ENCODE assay signal across 21 cellular contexts in the genomic region with DNA sequence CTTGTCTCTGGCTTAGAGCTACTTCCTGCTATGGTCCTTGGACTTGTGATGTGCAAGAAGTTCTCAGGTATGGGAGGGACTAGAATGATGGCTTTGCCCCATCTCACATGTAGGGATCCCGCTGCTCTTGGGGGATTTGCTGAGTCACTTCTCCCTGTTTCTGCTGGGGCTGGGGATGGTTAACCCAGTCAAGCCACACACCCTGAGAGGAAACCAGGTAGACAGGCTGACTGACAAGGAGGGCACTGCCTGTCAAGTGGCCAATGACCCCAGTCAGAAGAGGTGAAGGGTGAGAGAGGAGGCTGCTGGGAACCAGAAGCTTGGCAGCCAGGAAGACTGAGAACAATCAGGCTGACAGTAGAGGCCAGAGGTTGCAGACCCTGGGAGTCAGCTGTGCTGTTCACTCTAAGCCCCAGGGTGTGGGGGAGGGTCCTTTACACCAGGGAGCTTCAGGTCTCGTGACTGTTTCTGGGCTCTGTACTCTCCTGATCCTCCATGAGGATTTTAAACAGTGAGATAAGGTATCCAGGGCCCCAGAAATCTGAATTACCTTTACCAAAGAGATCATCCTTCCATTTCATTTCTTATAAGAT. TPM values are rescaled to one million over a fixed set of nuclear protein-coding genes. Genes with fewer than 3 reads are reported as not detected.
A peak's percentile ranks its signal among the peaks of the same experiment; 100 is the strongest.
DNase-seq lines count a peak whose midpoint lies in the region; ATAC-seq, FAIRE-seq and TF ChIP-seq lines count a peak whose summit lies in the region.
"Had no signal": no experiment of that assay in that cellular context is flagged by ENCODE, and none has a peak within 500 bp of the region (broad histone marks: within the 10 kb centered on the region; RNA-seq: fewer than 3 reads in every experiment).

No MANE protein-coding gene starts in this region.

- no peaks in the 10 kb centered on the region for H3K27me3 ChIP-seq in H9 (ENCODE audit: insufficient read depth, low read length)
- peaks cover 0 to under 1% (median under 1%) of the 10 kb centered on the region in 4 experiments; a peak in 3 of 7 replicates for H3K27me3 ChIP-seq in H1 (replicated peaks in 1 of 4; ENCODE audit: control insufficient read depth in 3 of 4, extremely low read depth in 1 of 4, insufficient read depth in 3 of 4, low read length in 3 of 4)

- H4K5ac ChIP-seq in H9 (ENCODE audit: insufficient read length, low read depth, low read length): no peak overlapping the region
- no peak overlapping the region for H4K5ac ChIP-seq in H1 (ENCODE audit: insufficient read length, low read depth, low read length)

- H2BK12ac ChIP-seq in H9 (ENCODE audit: insufficient read length, low read depth, low read length): no peak overlapping the region
- H2BK12ac ChIP-seq in H1 (ENCODE audit: low read depth, low read length): peak overlapping the region; percentile 40

- no peak overlapping the region for H2AFZ ChIP-seq in H9 (ENCODE audit: low read length)
- H2AFZ ChIP-seq in H1 (ENCODE audit: low read length): no peak overlapping the region
- H2AFZ ChIP-seq: PC-9 had no signal

- H3K4me1 Mint-ChIP-seq in H9: peaks cover 54 to 60% of the 10 kb centered on the region in 2 experiments
- peaks cover 6% of the 10 kb centered on the region for H3K4me1 Mint-ChIP-seq in nephron

- H3K36me3 ChIP-seq in H1 (ENCODE audit: control insufficient read depth in 2 of 4, insufficient read depth in 4 of 4, low read length in 3 of 4): no peaks in the 10 kb centered on the region
- H3K36me3 ChIP-seq: BE2C had no signal

- H3K14ac ChIP-seq in H9 (ENCODE audit: insufficient read depth, low read length) (peak overlapping the region; percentile 42; the same call in 1 of the 2 replicates), H1 (ENCODE audit: insufficient read length) (no peak overlapping the region)

- H2BK120ac ChIP-seq in H9 (ENCODE audit: low read depth, low read length, poor library complexity, severe bottlenecking) (no peak overlapping the region), H1 (replicated peaks; ENCODE audit: low read depth, low read length) (peak overlapping the region; percentile 80)

- H3K27ac Mint-ChIP-seq in H9: peak overlapping the region in 2 of 3 experiments; percentile 41 to 70; a peak in 4 of 7 replicates
- H3K27ac Mint-ChIP-seq in nephron: peak overlapping the region in 1 of 3 experiments; percentile 1
- H3K27ac Mint-ChIP-seq: CD8-positive, alpha-beta T cell; T-cell had no signal

- TF ChIP-seq CTCF in H9 (conservative IDR thresholded peaks at IDR 0.05) (no peak), H1 (IDR thresholded peaks at IDR 0.05; ENCODE audit: control extremely low read depth in 1 of 3, insufficient read depth in 1 of 3, low read depth in 1 of 3, low read length in 3 of 3) (no peak), nephron (IDR thresholded peaks at IDR 0.05; ENCODE audit: unreplicated experiment in 3 of 3) (no peak)

- H4K91ac ChIP-seq in H9 (ENCODE audit: insufficient read length, low read depth, low read length) (peak overlapping the region; percentile 7), H1 (replicated peaks; ENCODE audit: insufficient read length, low read length) (peak overlapping the region; percentile 9)

- TF ChIP-seq POLR2A in H1 (IDR thresholded peaks at IDR 0.05; ENCODE audit: control extremely low read depth in 1 of 2, low read depth in 2 of 2, low read length in 2 of 2): no peak

- H3K18ac ChIP-seq in H9 (ENCODE audit: insufficient read length, low read depth, low read length) (no peak overlapping the region), H1 (ENCODE audit: extremely low read depth, low read length) (0 out of 2 replicates have a peak overlapping the region, but pooled peaks have one; percentile 27)

- no CpG with 5 or more reads among the region's 2 CpGs for WGBS in H9 (ENCODE audit: extremely low coverage, insufficient read length, low lambda C conversion rate)
- 58% methylated on average over 2 of the region's 2 CpGs; no CpG with 5 or more reads in 1 of the 2 experiments for WGBS in H1 (ENCODE audit: extremely low coverage in 1 of 2, insufficient coverage in 1 of 2, insufficient read length in 1 of 2, insufficient replicate concordance in 2 of 2, low coverage in 1 of 2, low lambda C conversion rate in 2 of 2, missing lambda C conversion rate in 1 of 2), 2 experiments

- H3K79me1 ChIP-seq in H9 (ENCODE audit: insufficient read depth, low read depth, low read length, poor library complexity, severe bottlenecking): no peaks in the 10 kb centered on the region
- no peaks in the 10 kb centered on the region for H3K79me1 ChIP-seq in H1 (ENCODE audit: low read depth, low read length)

- H3K23ac ChIP-seq in H9 (ENCODE audit: insufficient read length, low read depth, low read length): no peak overlapping the region
- no peak overlapping the region for H3K23ac ChIP-seq in H1 (ENCODE audit: insufficient read length)

- no peak for TF ChIP-seq RAD21 in H1 (IDR thresholded peaks at IDR 0.05 in 1 of 2, conservative IDR thresholded peaks at IDR 0.05 in 1 of 2; ENCODE audit: low read depth in 2 of 2, low read length in 2 of 2)

- POLR2A ChIA-PET in H1 (lab: Charles Lee; ENCODE audit: partially characterized antibody): interaction anchor here (0.5 to 3.2 kb wide), 2 partner anchors 9 to 128 kb away, joined by 4 to 14 read pairs; no protein-coding TSS in a partner anchor

- H3K36me3 Mint-ChIP-seq in H9 (ENCODE audit: insufficient read depth in 1 of 3, low read depth in 3 of 3) (no peaks in the 10 kb centered on the region), nephron (ENCODE audit: low read depth) (no peaks in the 10 kb centered on the region)

- H3K9me3 ChIP-seq in H9 (ENCODE audit: control insufficient read depth, low read depth, low read length) (no peaks in the 10 kb centered on the region), H1 (ENCODE audit: insufficient read depth in 2 of 2, low read depth in 1 of 2, low read length in 1 of 2) (no peaks in the 10 kb centered on the region)
- H3K9me3 ChIP-seq: BE2C had no signal

- no peak for ATAC-seq in GM18502 (IDR thresholded peaks at IDR 0.05; ENCODE audit: poor library complexity, unreplicated experiment)
- no peak for ATAC-seq in HG03442 (IDR thresholded peaks at IDR 0.05; ENCODE audit: unreplicated experiment)
- ATAC-seq: CD8-positive, alpha-beta T cell; GM12878; HCT116; T-cell had no signal

- H3K4me3 ChIP-seq in H1 (ENCODE audit: extremely low read depth in 1 of 4, insufficient read depth in 2 of 4, low read depth in 3 of 4, low read length in 4 of 4): no peak overlapping the region
- H3K4me3 ChIP-seq: GM12878, PC-9, SK-N-MC had no signal

- H3T11ph ChIP-seq in H9 (ENCODE audit: low read length): no peak overlapping the region

- no peaks in the 10 kb centered on the region for H3K9me3 Mint-ChIP-seq in H9
- no peaks in the 10 kb centered on the region for H3K9me3 Mint-ChIP-seq in nephron
- H3K9me3 Mint-ChIP-seq: CD8-positive, alpha-beta T cell; T-cell had no signal

- CTCF ChIA-PET in H1 (lab: Charles Lee; ENCODE audit: partially characterized antibody): interaction anchor here (0.6 to 3.4 kb wide), 15 partner anchors 9 to 108 kb away, joined by 3 to 19 read pairs (median 4); no protein-coding TSS in a partner anchor

- peaks cover under 1% of the 10 kb centered on the region for H3K23me2 ChIP-seq in H9 (ENCODE audit: insufficient read length, low read depth, low read length, poor library complexity, severe bottlenecking)
- no peaks in the 10 kb centered on the region for H3K23me2 ChIP-seq in H1 (ENCODE audit: low read depth, low read length)

- no peak overlapping the region for H3K4ac ChIP-seq in H9 (ENCODE audit: low read depth, low read length)
- H3K4ac ChIP-seq in H1 (replicated peaks; ENCODE audit: insufficient read length, low read depth, low read length): peak overlapping the region; percentile 71

- TF ChIP-seq EP300 in H1 (IDR thresholded peaks at IDR 0.05; ENCODE audit: borderline replicate concordance in 1 of 2, low read depth in 2 of 2, low read length in 2 of 2): no peak

- H3K79me2 ChIP-seq in H9 (ENCODE audit: insufficient read depth, low read length) (no peaks in the 10 kb centered on the region), H1 (ENCODE audit: control insufficient read depth in 1 of 2, insufficient read depth in 2 of 2, low read length in 2 of 2) (no peaks in the 10 kb centered on the region)

- H2AK5ac ChIP-seq in H9 (ENCODE audit: insufficient read length, low read length): no peak overlapping the region
- H2AK5ac ChIP-seq in H1 (ENCODE audit: low read depth, low read length): peak overlapping the region; percentile 32; the same call in 1 of the 2 replicates

- no peak overlapping the region for H3K56ac ChIP-seq in H9 (ENCODE audit: insufficient read length, low read depth, low read length)
- H3K56ac ChIP-seq in H1 (replicated peaks; ENCODE audit: insufficient read length, low read depth, low read length): no peak overlapping the region

- no peak for FAIRE-seq in H1 (lab: Jason Lieb, UNC)
- FAIRE-seq: GM12878, HTR-8/SVneo had no signal

- no peak overlapping the region for H4K8ac ChIP-seq in H9 (replicated peaks; ENCODE audit: insufficient read length, low read depth, low read length)
- H4K8ac ChIP-seq in H1 (ENCODE audit: extremely low read depth, insufficient read depth, low read length): no peak overlapping the region

- H2BK15ac ChIP-seq in H9 (ENCODE audit: low read depth, low read length) (0 out of 2 replicates have a peak overlapping the region, but pooled peaks have one; percentile 12), H1 (ENCODE audit: low read length) (0 out of 2 replicates have a peak overlapping the region, but pooled peaks have one; percentile 2)

- peak; percentile 43 for DNase-seq in H9
- DNase-seq in NCI-H146 (lab: John Stamatoyannopoulos, UW): peak; percentile 61
- DNase-seq in H1 (ENCODE audit: low read depth in 1 of 2, low spot score in 2 of 2): no peak
- DNase-seq in dermis blood vessel endothelial cell: no peak
- DNase-seq: BE2C; CD8-positive, alpha-beta T cell; DMS 273 treated with DMSO at 0.1 percent for 48 hours; Karpas-422; NCI-H1417; NCI-H2081; NCI-H345; NCI-H69; T-cell had no signal

- no peak overlapping the region for H3K4me2 ChIP-seq in H9 (ENCODE audit: insufficient read depth, insufficient read length, low read length)
- no peak overlapping the region; a peak in 1 of 4 replicates for H3K4me2 ChIP-seq in H1 (ENCODE audit: insufficient read depth in 1 of 2, low read depth in 2 of 2, low read length in 2 of 2)
- H3K4me2 ChIP-seq: PC-9 had no signal

- no peak overlapping the region for H3K9ac ChIP-seq in H9 (ENCODE audit: extremely low read depth, insufficient read length, low read length)
- no peak overlapping the region for H3K9ac ChIP-seq in H1 (replicated peaks in 1 of 4; ENCODE audit: extremely low read depth in 1 of 4, low read depth in 3 of 4, low read length in 3 of 4)

- H4K20me1 ChIP-seq in H9 (ENCODE audit: control insufficient read depth, insufficient read depth, insufficient read length): no peaks in the 10 kb centered on the region
- H4K20me1 ChIP-seq in H1 (replicated peaks in 1 of 2; ENCODE audit: control insufficient read depth in 1 of 2, insufficient read depth in 2 of 2, low read length in 2 of 2): no peaks in the 10 kb centered on the region

- H2BK5ac ChIP-seq in H9 (ENCODE audit: insufficient read length, low read length): no peak overlapping the region
- H2BK5ac ChIP-seq in H1 (ENCODE audit: low read depth, low read length): peak overlapping the region; percentile 71; the same call in 1 of the 2 replicates

- H2BK20ac ChIP-seq in H9 (ENCODE audit: low read depth, low read length, poor library complexity, severe bottlenecking): no peak overlapping the region
- H2BK20ac ChIP-seq in H1 (ENCODE audit: low read length): peak overlapping the region; percentile 18; the same call in 1 of the 2 replicates

- H3K27ac ChIP-seq in H9 (ENCODE audit: insufficient read length, low read depth, low read length) (peak overlapping the region; percentile 86), H1 (ENCODE audit: low read depth, low read length) (no peak overlapping the region; the same call in 1 of the 2 replicates)
- H3K27ac ChIP-seq: PC-9, SK-N-MC had no signal

- H3K27me3 Mint-ChIP-seq in H9 (ENCODE audit: low read depth): peaks cover 2% of the 10 kb centered on the region; the same call in 1 of the 2 replicates
- peaks cover 24% of the 10 kb centered on the region for H3K27me3 Mint-ChIP-seq in nephron (ENCODE audit: low read depth)
- H3K27me3 Mint-ChIP-seq: T-cell had no signal

- H3K4me3 Mint-ChIP-seq in H9: peak overlapping the region in 1 of 2 experiments; percentile 16; a peak in 1 of 5 replicates
- H3K4me3 Mint-ChIP-seq in nephron: peak overlapping the region in 2 of 3 experiments; percentile 0 to 11
- H3K4me3 Mint-ChIP-seq: CD8-positive, alpha-beta T cell; T-cell had no signal

- H3K4me1 ChIP-seq in H9 (ENCODE audit: insufficient read depth, low read length): peaks cover 28% of the 10 kb centered on the region
- H3K4me1 ChIP-seq in H1 (replicated peaks in 1 of 4; ENCODE audit: control insufficient read depth in 3 of 4, insufficient read depth in 4 of 4, low read length in 3 of 4): peaks cover 16 to 32% (median 22%) of the 10 kb centered on the region in 4 experiments
- H3K4me1 ChIP-seq: BE2C had no signal

RNA-seq across cellular contexts. Expression of a gene that starts 34.6 kb away (rescaled TPM):
- total RNA-seq in H9 (2021): 7.0 and 7.4 TPM in 2 replicates
- 6.5 and 9.6 TPM in 2 replicates for total RNA-seq in H1 (2021; fragmentation: NEBNext Ultra II Directional; extraction: Animal tissue kit (Norgen Biotek cat#: 25700))
- 8.9 and 11.7 TPM in 2 replicates for polyA plus RNA-seq in H1 (2011; rRNA removed)
- polyA plus RNA-seq in H1 (2011; cell fraction: cytosol; rRNA removed): 13.2 TPM
- 32.8 TPM for polyA plus RNA-seq in H1 (2011; cell fraction: nucleus; rRNA removed)
- 7.1 to 15.9 TPM (median 12.2 TPM) in 4 replicates for polyA plus RNA-seq in H1 (2012, experiment 1 of 2)
- 9.8 TPM for polyA plus RNA-seq in H1 (2012, experiment 2 of 2)
- 21.2 TPM for polyA plus RNA-seq in H1 (2013, experiment 1 of 2)
- polyA plus RNA-seq in H1 (2013, experiment 2 of 2): 21.4 TPM
- 3.5 and 4.5 TPM in 2 replicates for polyA minus RNA-seq in H1 (2011; rRNA and poly(A)+ RNA removed)
- polyA minus RNA-seq in H1 (2011; cell fraction: cytosol; rRNA and poly(A)+ RNA removed): not detected
- 7.2 TPM for polyA minus RNA-seq in H1 (2011; cell fraction: nucleus; rRNA and poly(A)+ RNA removed)
- 6.7 and 68.2 TPM in 2 replicates for total RNA-seq in dermis blood vessel endothelial cell

Comparison
In these comparisons a context has a peak if more than half of its experiments do, and no peak if none do; other contexts are left out.
1. DNase-seq: peak in H9 (single experiment) and NCI-H146 (single experiment); none in H1 (0 of 2) and dermis blood vessel endothelial cell (single experiment).